ENCODE assay signal across 2 cellular contexts in genomic region chr2:241289597-241289996, GRCh38.
TF ChIP-seq lines count a peak whose summit lies in the region.

No MANE protein-coding gene starts in this region.

TF ChIP-seq in GM23338, 12 proteins besides CTCF, POLR2A, EP300 and RAD21:
- TF ChIP-seq ZNF462 (CRISPR knock-in tag; IDR thresholded peaks at IDR 0.05) = no peak
- TF ChIP-seq CREB1 (CRISPR knock-in tag; IDR thresholded peaks at IDR 0.05; ENCODE audit: low read depth) = no peak
- TF ChIP-seq ETS1 (IDR thresholded peaks at IDR 0.05) = no peak
- no peak for TF ChIP-seq ZNF114 (CRISPR knock-in tag; IDR thresholded peaks at IDR 0.05)
- TF ChIP-seq EZH2phosphoT487 (IDR thresholded peaks at IDR 0.05; ENCODE audit: unreplicated experiment) = no peak
- no peak for TF ChIP-seq ZNF331 (CRISPR knock-in tag; IDR thresholded peaks at IDR 0.05; ENCODE audit: low read depth)
- no peak for TF ChIP-seq REST (IDR thresholded peaks at IDR 0.05; ENCODE audit: unreplicated experiment)
- TF ChIP-seq NANOG (IDR thresholded peaks at IDR 0.05; ENCODE audit: borderline replicate concordance) = no peak
- TF ChIP-seq EZH2 (IDR thresholded peaks at IDR 0.05; ENCODE audit: low read depth, unreplicated experiment) = no peak
- no peak for TF ChIP-seq JUNB (IDR thresholded peaks at IDR 0.05; ENCODE audit: unreplicated experiment)
- TF ChIP-seq POLR2AphosphoS5 (IDR thresholded peaks at IDR 0.05; ENCODE audit: low read depth) = no peak
- no peak for TF ChIP-seq STAT1 (IDR thresholded peaks at IDR 0.05; ENCODE audit: unreplicated experiment)

TF ChIP-seq in liver, 16 proteins besides CTCF, POLR2A, EP300 and RAD21 (continued from another document):
- TF ChIP-seq REST (IDR thresholded peaks at IDR 0.05) = no peak
- TF ChIP-seq SP1 (IDR thresholded peaks at IDR 0.05) = no peak
- no peak for TF ChIP-seq ATF3 (IDR thresholded peaks at IDR 0.05)
- TF ChIP-seq MAX (IDR thresholded peaks at IDR 0.05) = no peak
- TF ChIP-seq FOXA2 (IDR thresholded peaks at IDR 0.05) = no peak
- TF ChIP-seq TAF1 (conservative IDR thresholded peaks at IDR 0.05) = no peak
- TF ChIP-seq RXRA (IDR thresholded peaks at IDR 0.05) = no peak
- TF ChIP-seq JUND (IDR thresholded peaks at IDR 0.05) = no peak
- TF ChIP-seq HNF4G (IDR thresholded peaks at IDR 0.05) = no peak
